In the genomic region with DNA sequence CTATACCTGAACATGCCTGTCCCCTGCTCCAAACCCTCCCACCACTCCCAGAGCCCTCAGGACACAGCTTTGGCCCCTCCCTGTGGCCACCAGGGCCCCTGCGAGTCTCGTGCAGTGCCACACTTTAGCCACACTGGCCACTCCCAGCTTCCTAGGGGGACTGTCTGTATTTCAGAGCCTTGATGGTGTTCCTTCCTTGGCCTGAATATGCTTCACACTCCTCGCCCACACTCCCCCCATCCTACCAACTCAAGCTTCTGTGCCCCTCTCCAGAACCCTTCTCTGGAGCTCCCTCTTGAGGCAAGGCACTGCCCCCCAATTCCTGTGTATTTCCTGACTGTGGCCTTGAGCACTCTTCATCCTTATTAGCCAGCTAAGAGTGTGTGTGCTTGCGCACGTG, we compare ENCODE assay signal across 15 cellular contexts.
DNase-seq lines count a peak whose midpoint lies in the region; ATAC-seq and TF ChIP-seq lines count a peak whose summit lies in the region.
"Had no signal": no experiment of that assay in that cellular context is flagged by ENCODE, and none has a peak within 500 bp of the region (broad histone marks: within the 10 kb centered on the region; RNA-seq: fewer than 3 reads in every experiment).

No MANE protein-coding gene starts in this region.

- no peak for TF ChIP-seq POLR2A in ovary (IDR thresholded peaks at IDR 0.05)

- peaks cover 5% of the 10 kb centered on the region; the same call in 1 of the 2 replicates for H3K36me3 Mint-ChIP-seq in HFFc6 (ENCODE audit: low read depth)
- peaks cover 12% of the 10 kb centered on the region for H3K36me3 Mint-ChIP-seq in nephron progenitor cell (ENCODE audit: low read depth)

- H3K9me3 Mint-ChIP-seq in HFFc6 = no peaks in the 10 kb centered on the region
- no peaks in the 10 kb centered on the region for H3K9me3 Mint-ChIP-seq in nephron progenitor cell
- H3K9me3 Mint-ChIP-seq: activated naive CD4-positive, alpha-beta T cell treated with anti-CD3 and anti-CD28 coated beads, Interleukin-2, amount 50 U/mL, for 24 hours; immature natural killer cell had no signal

- H3K4me3 Mint-ChIP-seq in HFFc6 (no peak overlapping the region), nephron progenitor cell (no peak overlapping the region)
- H3K4me3 Mint-ChIP-seq: activated naive CD4-positive, alpha-beta T cell treated with anti-CD3 and anti-CD28 coated beads, Interleukin-2, amount 50 U/mL, for 24 hours; immature natural killer cell had no signal

- no peaks in the 10 kb centered on the region; the same call in none of the 2 replicates for H3K27me3 Mint-ChIP-seq in HFFc6 (ENCODE audit: insufficient read depth)
- H3K27me3 Mint-ChIP-seq in nephron progenitor cell (ENCODE audit: low read depth, poor library complexity) = peaks cover 5% of the 10 kb centered on the region
- H3K27me3 Mint-ChIP-seq: activated naive CD4-positive, alpha-beta T cell treated with anti-CD3 and anti-CD28 coated beads, Interleukin-2, amount 50 U/mL, for 24 hours had no signal

- ATAC-seq in DND-41 (ENCODE audit: insufficient read depth, low read depth) (no peak), GM18907 (IDR thresholded peaks at IDR 0.05; ENCODE audit: unreplicated experiment) (no peak)

- H3K36me3 ChIP-seq in DND-41 (ENCODE audit: insufficient read depth, low read length) (peaks cover 5% of the 10 kb centered on the region; the same call in 1 of the 2 replicates), ovary (no peaks in the 10 kb centered on the region)

- H3K79me2 ChIP-seq in DND-41 (ENCODE audit: insufficient read depth, low read length) = no peaks in the 10 kb centered on the region

- H3K27ac ChIP-seq in DND-41 (ENCODE audit: low read length) (no peak overlapping the region), angular gyrus (ENCODE audit: low read depth, low read length) (peak overlapping the region; percentile 24), ovary (no peak overlapping the region)
- H3K27ac ChIP-seq: stomach had no signal

- peak; percentile 53 for TF ChIP-seq CTCF in DND-41 (IDR thresholded peaks at IDR 0.05; ENCODE audit: borderline replicate concordance, extremely low read depth, low read length, poor library complexity, severe bottlenecking)
- peak; percentile 49; the same call in 1 of the 2 replicates for TF ChIP-seq CTCF in HFFc6 (IDR thresholded peaks at IDR 0.05)
- no peak for TF ChIP-seq CTCF in nephron progenitor cell (IDR thresholded peaks at IDR 0.05)
- TF ChIP-seq CTCF in ovary (IDR thresholded peaks at IDR 0.05) = no peak

- TF ChIP-seq EP300 in ovary (IDR thresholded peaks at IDR 0.05) = no peak

- H3K4me1 Mint-ChIP-seq in HFFc6 (ENCODE audit: low read depth) (no peaks in the 10 kb centered on the region), nephron progenitor cell (peaks cover 27% of the 10 kb centered on the region)
- H3K4me1 Mint-ChIP-seq: activated naive CD4-positive, alpha-beta T cell treated with anti-CD3 and anti-CD28 coated beads, Interleukin-2, amount 50 U/mL, for 24 hours had no signal

- H4K20me1 ChIP-seq in DND-41 (ENCODE audit: insufficient read depth, low read length) = no peaks in the 10 kb centered on the region

- no peak overlapping the region for H3K4me2 ChIP-seq in DND-41 (ENCODE audit: insufficient read depth, low read length)

- intact Hi-C loops in ovary (cut with DNase I) = loop anchor here in 2 of 4 donors (10.0 kb wide), 3 partner anchors 81 to 191 kb away; a partner anchor contains a TSS

- H3K4me1 ChIP-seq in DND-41 (ENCODE audit: insufficient read depth, low read length) (no peaks in the 10 kb centered on the region), ovary (ENCODE audit: insufficient read depth) (no peaks in the 10 kb centered on the region)
- H3K4me1 ChIP-seq: stomach had no signal

- DNase-seq in DND-41 = no peak
- DNase-seq in HFFc6 = no peak
- no peak for DNase-seq in nephron progenitor cell
- DNase-seq in ovary = no peak
- no peak for DNase-seq in stimulated activated CD4-positive, alpha-beta T cell treated with anti-CD3 and anti-CD28 coated beads, Interleukin-1b, Interleukin-23, amount 100 ng/mL, for 48 hours
- DNase-seq: COR-L47; immature natural killer cell; NCI-H1930; OCI-M1; stimulated activated CD4-positive, alpha-beta T cell treated with anti-CD3 and anti-CD28 coated beads, Interleukin-4, amount 100 ng/mL, for 24 hours; stomach; T-helper 9 cell had no signal

- no peak overlapping the region for H3K4me3 ChIP-seq in DND-41 (ENCODE audit: low read depth in 1 of 2, low read length in 2 of 2)
- H3K4me3 ChIP-seq in ovary = no peak overlapping the region
- H3K4me3 ChIP-seq: stomach had no signal

- no peak overlapping the region for H3K9ac ChIP-seq in DND-41 (ENCODE audit: low read depth, low read length)

- H3K27ac Mint-ChIP-seq in HFFc6 (no peak overlapping the region), nephron progenitor cell (peak overlapping the region; percentile 33)
- H3K27ac Mint-ChIP-seq: activated naive CD4-positive, alpha-beta T cell treated with anti-CD3 and anti-CD28 coated beads, Interleukin-2, amount 50 U/mL, for 24 hours had no signal

- H3K9me3 ChIP-seq in DND-41 (ENCODE audit: insufficient read depth, low read length, severe bottlenecking) (no peaks in the 10 kb centered on the region), ovary (no peaks in the 10 kb centered on the region)
- H3K9me3 ChIP-seq: stomach had no signal

- no peaks in the 10 kb centered on the region for H3K27me3 ChIP-seq in DND-41 (ENCODE audit: insufficient read depth, low read length, poor library complexity)
- H3K27me3 ChIP-seq in ovary = no peaks in the 10 kb centered on the region
- H3K27me3 ChIP-seq: stomach had no signal

- H2AFZ ChIP-seq in DND-41 (ENCODE audit: low read depth, low read length) = no peak overlapping the region

- WGBS in ovary, 3 donors = 82 to 88% (median 84%) methylated on average over 5 of the region's 5 CpGs

Comparison
In these comparisons a context has a peak if more than half of its experiments do, and no peak if none do; other contexts are left out.
1. CTCF ChIP-seq: peak in DND-41 (single experiment) and HFFc6 (single experiment); none in nephron progenitor cell (single experiment) and ovary (0 of 3).